2 cellular contexts compared by ENCODE assay signal in the genomic region with DNA sequence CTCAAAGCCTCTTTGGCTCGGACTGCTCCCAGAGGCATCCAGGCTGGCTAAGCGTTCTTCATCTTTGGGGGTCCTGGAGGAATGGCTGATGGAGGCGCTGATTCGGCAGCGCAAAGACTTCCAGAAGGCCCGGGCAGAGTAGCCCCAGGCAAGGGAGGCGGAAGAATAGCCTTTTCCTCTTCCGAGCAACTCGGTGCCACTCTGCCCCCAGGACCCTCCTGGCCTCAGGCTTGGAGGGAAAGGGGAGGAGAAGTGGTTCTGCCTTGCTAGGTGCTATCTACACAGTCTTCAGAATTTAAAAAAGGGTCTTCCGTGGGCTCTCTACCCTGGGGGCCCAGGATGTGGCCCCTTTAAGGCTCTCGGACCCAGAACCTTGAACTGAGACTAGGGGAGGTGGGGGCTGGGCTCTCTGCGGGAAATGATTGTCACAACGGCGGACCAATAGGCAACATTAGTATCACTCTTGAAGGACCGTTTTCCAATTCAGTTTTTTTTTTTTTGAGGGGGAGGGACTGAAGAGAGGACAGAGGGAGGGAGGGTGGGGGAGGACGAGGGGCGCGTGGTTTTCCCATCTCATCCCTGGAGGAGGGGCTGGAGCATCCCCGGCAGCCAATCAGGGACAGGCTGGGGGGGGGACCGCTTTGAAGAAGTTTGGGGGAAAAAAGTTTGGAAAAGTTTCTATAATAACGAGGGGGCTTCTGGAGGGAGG.
TF ChIP-seq lines count a peak whose summit lies in the region.

A gene (plus strand): TSS at position 679 of the 709 bp plus-strand sequence. CDS start 157 bp downstream, outside the sequence.

TF ChIP-seq in SK-N-SH, 30 proteins besides CTCF, POLR2A, EP300 and RAD21:
- TF ChIP-seq, protein P1, sequence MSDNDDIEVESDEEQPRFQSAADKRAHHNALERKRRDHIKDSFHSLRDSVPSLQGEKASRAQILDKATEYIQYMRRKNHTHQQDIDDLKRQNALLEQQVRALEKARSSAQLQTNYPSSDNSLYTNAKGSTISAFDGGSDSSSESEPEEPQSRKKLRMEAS (IDR thresholded peaks at IDR 0.05; ENCODE audit: low read depth) = peak; percentile 47; the same call in 1 of the 2 replicates
- TF ChIP-seq CHD2 (IDR thresholded peaks at IDR 0.05; ENCODE audit: low read length, partially characterized antibody) (peak; percentile 94), ELF1 (IDR thresholded peaks at IDR 0.05) (0 out of 2 replicates have a peak, but pooled peaks have one; percentile 1), YY1 (IDR thresholded peaks at IDR 0.05; ENCODE audit: low read depth) (0 out of 2 replicates have a peak, but pooled peaks have one; percentile 1), RFX5 (IDR thresholded peaks at IDR 0.05; ENCODE audit: low read length) (no peak), FOXM1 (IDR thresholded peaks at IDR 0.05; ENCODE audit: low read depth) (no peak)
- TF ChIP-seq, protein P2, sequence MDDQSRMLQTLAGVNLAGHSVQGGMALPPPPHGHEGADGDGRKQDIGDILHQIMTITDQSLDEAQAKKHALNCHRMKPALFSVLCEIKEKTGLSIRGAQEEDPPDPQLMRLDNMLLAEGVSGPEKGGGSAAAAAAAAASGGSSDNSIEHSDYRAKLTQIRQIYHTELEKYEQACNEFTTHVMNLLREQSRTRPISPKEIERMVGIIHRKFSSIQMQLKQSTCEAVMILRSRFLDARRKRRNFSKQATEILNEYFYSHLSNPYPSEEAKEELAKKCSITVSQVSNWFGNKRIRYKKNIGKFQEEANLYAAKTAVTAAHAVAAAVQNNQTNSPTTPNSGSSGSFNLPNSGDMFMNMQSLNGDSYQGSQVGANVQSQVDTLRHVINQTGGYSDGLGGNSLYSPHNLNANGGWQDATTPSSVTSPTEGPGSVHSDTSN (IDR thresholded peaks at IDR 0.05) = peak; percentile 97
- TF ChIP-seq, protein P3, sequence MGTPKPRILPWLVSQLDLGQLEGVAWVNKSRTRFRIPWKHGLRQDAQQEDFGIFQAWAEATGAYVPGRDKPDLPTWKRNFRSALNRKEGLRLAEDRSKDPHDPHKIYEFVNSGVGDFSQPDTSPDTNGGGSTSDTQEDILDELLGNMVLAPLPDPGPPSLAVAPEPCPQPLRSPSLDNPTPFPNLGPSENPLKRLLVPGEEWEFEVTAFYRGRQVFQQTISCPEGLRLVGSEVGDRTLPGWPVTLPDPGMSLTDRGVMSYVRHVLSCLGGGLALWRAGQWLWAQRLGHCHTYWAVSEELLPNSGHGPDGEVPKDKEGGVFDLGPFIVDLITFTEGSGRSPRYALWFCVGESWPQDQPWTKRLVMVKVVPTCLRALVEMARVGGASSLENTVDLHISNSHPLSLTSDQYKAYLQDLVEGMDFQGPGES (IDR thresholded peaks at IDR 0.05; ENCODE audit: low read depth, low read length) = 0 out of 2 replicates have a peak, but pooled peaks have one; percentile 9

TF ChIP-seq in H1, 55 proteins besides CTCF, POLR2A, EP300 and RAD21:
- TF ChIP-seq RBBP5 (IDR thresholded peaks at IDR 0.05; ENCODE audit: borderline replicate concordance, low read depth, low read length) = 0 out of 2 replicates have a peak, but pooled peaks have one; percentile 9
- no peak for TF ChIP-seq FOSL1 (IDR thresholded peaks at IDR 0.05; ENCODE audit: insufficient read depth, low read depth, low read length)
- peak; percentile 13; the same call in 1 of the 2 replicates for TF ChIP-seq CREB1 (IDR thresholded peaks at IDR 0.05)
- TF ChIP-seq SP2 (IDR thresholded peaks at IDR 0.05; ENCODE audit: low read length) = peak; percentile 42; the same call in 1 of the 2 replicates
- peak; percentile 88 for TF ChIP-seq SP1 (IDR thresholded peaks at IDR 0.05; ENCODE audit: low read depth, low read length)
- peak; percentile 72 for TF ChIP-seq CHD2 (IDR thresholded peaks at IDR 0.05; ENCODE audit: low read length)
